ENCODE assay signal across 10 cellular contexts in the genomic region with DNA sequence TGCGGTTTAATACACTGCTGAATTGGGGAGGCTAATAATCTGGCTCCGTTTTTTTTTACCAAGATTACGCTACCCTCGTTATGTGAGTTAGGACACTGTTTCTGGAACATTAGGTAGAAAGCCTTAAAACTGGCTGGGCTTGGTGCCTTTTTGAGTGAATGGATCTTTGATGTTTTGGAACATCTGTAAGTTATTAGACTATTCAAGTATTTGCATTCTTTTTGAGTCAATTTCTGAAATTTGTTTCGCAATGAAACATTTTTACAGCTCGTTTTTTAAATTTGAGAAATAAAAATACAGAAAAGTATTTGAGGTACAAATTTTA.
DNase-seq lines count a peak whose midpoint lies in the region; TF ChIP-seq lines count a peak whose summit lies in the region.
"Had no signal": no experiment of that assay in that cellular context is flagged by ENCODE, and none has a peak within 500 bp of the region (broad histone marks: within the 10 kb centered on the region; RNA-seq: fewer than 3 reads in every experiment).

No MANE protein-coding gene starts in this region.

- peaks cover 10% of the 10 kb centered on the region; the same call in 1 of the 2 replicates for H3K27me3 Mint-ChIP-seq in HFFc6 (ENCODE audit: insufficient read depth)
- H3K27me3 Mint-ChIP-seq in brain = peaks cover 17% of the 10 kb centered on the region
- H3K27me3 Mint-ChIP-seq in neural progenitor cell (ENCODE audit: insufficient read depth, low read depth) = peaks cover 6% of the 10 kb centered on the region

- peak overlapping the region; percentile 84 for H2AFZ ChIP-seq in neural progenitor cell (replicated peaks)

- no peaks in the 10 kb centered on the region for H4K20me1 ChIP-seq in neural progenitor cell (ENCODE audit: low read depth)

- H3K36me3 Mint-ChIP-seq in HFFc6 (ENCODE audit: low read depth) (peaks cover 9% of the 10 kb centered on the region), brain (peaks cover 19% of the 10 kb centered on the region), neural progenitor cell (peaks cover 7% of the 10 kb centered on the region)

- H3F3A ChIP-seq in neural progenitor cell (ENCODE audit: low read depth) = no peaks in the 10 kb centered on the region

- no peak overlapping the region for H3K9ac ChIP-seq in neural progenitor cell

- H3K4me2 ChIP-seq in neural progenitor cell = no peak overlapping the region

- H3K4me3 ChIP-seq in AG10803 (ENCODE audit: low read length) (peak overlapping the region; percentile 82), neural progenitor cell (no peak overlapping the region)

- H3K4me1 Mint-ChIP-seq in HFFc6 (ENCODE audit: low read depth) (peaks cover 21% of the 10 kb centered on the region), brain (peaks cover 15% of the 10 kb centered on the region), neural progenitor cell (peaks cover 17% of the 10 kb centered on the region)

- H3K4me1 ChIP-seq in neural progenitor cell = no peaks in the 10 kb centered on the region

- no peaks in the 10 kb centered on the region for H3K9me3 ChIP-seq in neural progenitor cell (ENCODE audit: low read depth)
- H3K9me3 ChIP-seq: esophagus squamous epithelium, ovary had no signal

- H3K9me3 Mint-ChIP-seq in HFFc6 (no peaks in the 10 kb centered on the region), brain (peaks cover 0 to 7% (median 0%) of the 10 kb centered on the region in 5 experiments), neural progenitor cell (peaks cover 4% of the 10 kb centered on the region)

- TF ChIP-seq CTCF in AG10803 (conservative IDR thresholded peaks at IDR 0.05; ENCODE audit: low read length) = no peak
- no peak for TF ChIP-seq CTCF in HFFc6 (IDR thresholded peaks at IDR 0.05)
- no peak for TF ChIP-seq CTCF in brain (conservative IDR thresholded peaks at IDR 0.05)
- TF ChIP-seq CTCF in neural progenitor cell (IDR thresholded peaks at IDR 0.05) = no peak

- no peak overlapping the region for H3K27ac ChIP-seq in neural progenitor cell

- H3K36me3 ChIP-seq in neural progenitor cell = peaks cover 13% of the 10 kb centered on the region
- H3K36me3 ChIP-seq: ovary had no signal

- H3K27ac Mint-ChIP-seq in HFFc6 (peak overlapping the region; percentile 99), brain (peak overlapping the region in 4 of 5 experiments; percentile 98 to 100 (median 99)), neural progenitor cell (no peak overlapping the region)

- no peaks in the 10 kb centered on the region for H3K27me3 ChIP-seq in neural progenitor cell
- H3K27me3 ChIP-seq: esophagus squamous epithelium, ovary had no signal

- DNase-seq in AG10803 (ENCODE audit: low read depth) = peak; percentile 94
- peak; percentile 22 for DNase-seq in HFFc6
- DNase-seq in neural progenitor cell (ENCODE audit: low spot score) = no peak
- no peak for DNase-seq in cerebellar cortex (ENCODE audit: low spot score)
- no peak for DNase-seq in DMS79 treated with DMSO at 0.1 percent for 48 hours (lab: John Stamatoyannopoulos, UW)
- no peak for DNase-seq in NCI-H146 (lab: John Stamatoyannopoulos, UW)
- DNase-seq in NOMO-1 (lab: John Stamatoyannopoulos, UW; ENCODE audit: unreplicated experiment in 2 of 2) = no peak

- H3K4me3 Mint-ChIP-seq in HFFc6 (peak overlapping the region; percentile 99), brain (peak overlapping the region; percentile 94 to 98 (median 96)), neural progenitor cell (peak overlapping the region; percentile 96)

- H3K79me2 ChIP-seq in neural progenitor cell (ENCODE audit: low read depth) = peaks cover 5% of the 10 kb centered on the region

Comparison
In these comparisons a context has a peak if more than half of its experiments do, and no peak if none do; other contexts are left out.
1. DNase-seq: peak in AG10803 (single experiment) and HFFc6 (single experiment); none in neural progenitor cell (single experiment), cerebellar cortex (single experiment), DMS79 treated with DMSO at 0.1 percent for 48 hours (single experiment), NCI-H146 (single experiment) and NOMO-1 (0 of 2).
2. Peak in every context shown above with its lines, with median percentiles within 50 percentile points of each other: H3K4me3 Mint-ChIP-seq.